In genomic region chr10:80177781-80178636, GRCh38 we compare ENCODE assay signal across 1 cellular context.
TF ChIP-seq lines count a peak whose summit lies in the region.

No MANE protein-coding gene starts in this region.

TF ChIP-seq in WTC11, 78 proteins besides CTCF, POLR2A, EP300 and RAD21 (continued from another document):
- TF ChIP-seq TCF7 (CRISPR knock-in tag; IDR thresholded peaks at IDR 0.05; ENCODE audit: low read depth), result no peak
- TF ChIP-seq MYBL2 (CRISPR knock-in tag; IDR thresholded peaks at IDR 0.05), result no peak
- TF ChIP-seq ZNF512 (CRISPR knock-in tag; IDR thresholded peaks at IDR 0.05; ENCODE audit: borderline replicate concordance), result no peak
- no peak for TF ChIP-seq HMGA2 (CRISPR knock-in tag; IDR thresholded peaks at IDR 0.05)
- TF ChIP-seq E2F5 (CRISPR knock-in tag; IDR thresholded peaks at IDR 0.05), result no peak
- TF ChIP-seq ELF4 (CRISPR knock-in tag; IDR thresholded peaks at IDR 0.05; ENCODE audit: low read depth), result no peak
